In the genomic region with DNA sequence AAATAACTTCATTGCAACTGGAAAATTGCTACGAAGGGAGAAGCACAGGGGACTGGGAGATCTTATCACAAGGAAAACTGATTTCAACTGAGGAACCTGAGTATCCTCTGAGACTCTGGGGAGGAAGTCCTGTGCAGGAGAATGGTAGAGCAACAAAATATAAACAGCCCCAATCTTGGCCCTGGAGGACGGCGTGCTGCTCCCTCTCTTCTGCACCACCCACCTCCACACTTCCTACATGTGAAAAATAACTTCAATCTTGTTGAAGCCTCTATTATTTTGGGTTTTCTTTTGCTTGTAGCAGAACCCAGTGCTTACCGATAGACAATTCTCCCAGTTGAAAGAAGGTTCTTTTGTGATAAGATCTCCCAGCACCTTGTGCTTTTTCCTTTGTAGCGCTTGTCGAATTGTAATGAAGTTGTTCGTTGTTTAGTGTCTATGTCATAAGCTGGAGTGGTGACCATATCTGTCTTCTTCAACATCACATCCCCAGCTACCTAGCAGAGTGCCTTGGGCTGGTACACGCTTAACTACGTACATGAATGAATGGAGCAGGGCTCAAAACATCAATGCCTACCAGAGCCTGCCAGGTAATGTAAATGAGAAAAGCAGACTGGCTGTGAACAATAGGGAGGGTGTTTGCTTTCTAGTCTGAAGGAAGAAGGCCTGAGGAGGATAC, we compare ENCODE assay signal across 19 cellular contexts. TPM values are rescaled to one million over a fixed set of nuclear protein-coding genes. Genes with fewer than 3 reads are reported as not detected.
DNase-seq lines count a peak whose midpoint lies in the region; ATAC-seq and TF ChIP-seq lines count a peak whose summit lies in the region.
"Had no signal": no experiment of that assay in that cellular context is flagged by ENCODE, and none has a peak within 500 bp of the region (broad histone marks: within the 10 kb centered on the region; RNA-seq: fewer than 3 reads in every experiment).

No MANE protein-coding gene starts in this region.

- H3K27ac Mint-ChIP-seq in activated T-helper 17 cell treated with anti-CD3 and anti-CD28 coated beads, Interleukin-2, amount 50 U/mL, for 72 hours = peak overlapping the region; percentile 78
- peak overlapping the region in 2 of 3 experiments; percentile 61 to 75 for H3K27ac Mint-ChIP-seq in nephron
- H3K27ac Mint-ChIP-seq: activated CD8-positive, alpha-beta memory T cell treated with anti-CD3 and anti-CD28 coated beads, Interleukin-2, amount 10 ng/mL, durations not matched to agents 7 days and 5 days; IgD-negative memory B cell had no signal

- peaks cover 29% of the 10 kb centered on the region for H3K4me1 ChIP-seq in DND-41 (ENCODE audit: insufficient read depth, low read length)
- H3K4me1 ChIP-seq in HEK293 (ENCODE audit: control insufficient read depth, insufficient read depth, low read length) = no peaks in the 10 kb centered on the region

- DNase-seq in DND-41 = no peak
- no peak for DNase-seq in NCI-H226
- DNase-seq in SKM-1 treated with dmso at 0.1 percent for 144 hours (lab: John Stamatoyannopoulos, UW; ENCODE audit: unreplicated experiment) = no peak
- DNase-seq in dermis blood vessel endothelial cell = no peak
- DNase-seq: activated CD8-positive, alpha-beta memory T cell treated with anti-CD3 and anti-CD28 coated beads, Interleukin-2, amount 10 ng/mL, durations not matched to agents 7 days and 5 days; amygdala; C1 segment of cervical spinal cord; head of caudate nucleus; kidney; NCI-H1105 treated with DMSO at 0.1 percent for 48 hours; stimulated activated naive CD8-positive, alpha-beta T cell treated with anti-CD3 and anti-CD28 coated beads, Interleukin-15, amount 100 ng/mL, for 72 hours had no signal

- H2AFZ ChIP-seq in DND-41 (ENCODE audit: low read depth, low read length) = no peak overlapping the region

- POLR2A ChIA-PET in HEK293 (lab: Yijun Ruan, JAX) = no interaction called here

- no peaks in the 10 kb centered on the region for H3K36me3 ChIP-seq in DND-41 (ENCODE audit: insufficient read depth, low read length)
- H3K36me3 ChIP-seq in HEK293 (ENCODE audit: control insufficient read depth in 2 of 2, insufficient read depth in 1 of 2, low read length in 2 of 2) = no peaks in the 10 kb centered on the region

- no peak overlapping the region for H3K9ac ChIP-seq in DND-41 (ENCODE audit: low read depth, low read length)

- H3K4me3 Mint-ChIP-seq in activated T-helper 17 cell treated with anti-CD3 and anti-CD28 coated beads, Interleukin-2, amount 50 U/mL, for 72 hours = peak overlapping the region; percentile 78
- no peak overlapping the region for H3K4me3 Mint-ChIP-seq in nephron
- H3K4me3 Mint-ChIP-seq: activated CD8-positive, alpha-beta memory T cell treated with anti-CD3 and anti-CD28 coated beads, Interleukin-2, amount 10 ng/mL, durations not matched to agents 7 days and 5 days; IgD-negative memory B cell had no signal

- 0 out of 3 replicates have a peak, but pooled peaks have one; percentile 7 for ATAC-seq in DND-41 (ENCODE audit: insufficient read depth, low read depth)
- no peak for ATAC-seq in activated T-helper 17 cell treated with anti-CD3 and anti-CD28 coated beads, Interleukin-2, amount 50 U/mL, for 72 hours (replicated peaks)
- ATAC-seq: activated CD8-positive, alpha-beta memory T cell treated with anti-CD3 and anti-CD28 coated beads, Interleukin-2, amount 10 ng/mL, durations not matched to agents 7 days and 5 days; HCT116; stimulated activated naive CD8-positive, alpha-beta T cell treated with anti-CD3 and anti-CD28 coated beads, Interleukin-15, amount 100 ng/mL, for 72 hours had no signal

- peaks cover 25% of the 10 kb centered on the region for H3K27me3 ChIP-seq in DND-41 (ENCODE audit: insufficient read depth, low read length, poor library complexity)

- H3K27ac ChIP-seq in DND-41 (ENCODE audit: low read length) (no peak overlapping the region), HEK293 (ENCODE audit: extremely low read depth, low read depth, low read length) (no peak overlapping the region)
- H3K27ac ChIP-seq: coronary artery had no signal

- CTCF ChIA-PET in HEK293 (lab: Yijun Ruan, JAX) = interaction anchor here (8.3 kb wide), 1 partner anchor 34 kb away, joined by 70 read pairs; the partner anchor contains the start of gene MLF2

- H3K4me1 Mint-ChIP-seq in activated T-helper 17 cell treated with anti-CD3 and anti-CD28 coated beads, Interleukin-2, amount 50 U/mL, for 72 hours = peaks cover 38% of the 10 kb centered on the region
- peaks cover 13% of the 10 kb centered on the region for H3K4me1 Mint-ChIP-seq in nephron
- H3K4me1 Mint-ChIP-seq: IgD-negative memory B cell had no signal

- no peak overlapping the region for H3K4me2 ChIP-seq in DND-41 (ENCODE audit: insufficient read depth, low read length)

- H3K9me3 Mint-ChIP-seq in activated T-helper 17 cell treated with anti-CD3 and anti-CD28 coated beads, Interleukin-2, amount 50 U/mL, for 72 hours = no peaks in the 10 kb centered on the region
- no peaks in the 10 kb centered on the region for H3K9me3 Mint-ChIP-seq in nephron
- H3K9me3 Mint-ChIP-seq: IgD-negative memory B cell; stimulated activated naive CD8-positive, alpha-beta T cell treated with anti-CD3 and anti-CD28 coated beads, Interleukin-15, amount 100 ng/mL, for 72 hours had no signal

- H3K27me3 Mint-ChIP-seq in activated T-helper 17 cell treated with anti-CD3 and anti-CD28 coated beads, Interleukin-2, amount 50 U/mL, for 72 hours = no peaks in the 10 kb centered on the region
- H3K27me3 Mint-ChIP-seq in nephron (ENCODE audit: low read depth) = peaks cover 3% of the 10 kb centered on the region

- H3K79me2 ChIP-seq in DND-41 (ENCODE audit: insufficient read depth, low read length) = no peaks in the 10 kb centered on the region

- H3K9me3 ChIP-seq in DND-41 (ENCODE audit: insufficient read depth, low read length, severe bottlenecking) = no peaks in the 10 kb centered on the region
- H3K9me3 ChIP-seq in HEK293 (ENCODE audit: control insufficient read depth, insufficient read depth, low read depth, low read length) = no peaks in the 10 kb centered on the region

- TF ChIP-seq CTCF in DND-41 (IDR thresholded peaks at IDR 0.05; ENCODE audit: borderline replicate concordance, extremely low read depth, low read length, poor library complexity, severe bottlenecking) (no peak), HEK293 (tag by site-specific recombination; IDR thresholded peaks at IDR 0.05) (no peak), nephron (IDR thresholded peaks at IDR 0.05; ENCODE audit: unreplicated experiment in 3 of 3) (no peak)

- H3K4me3 ChIP-seq in DND-41 (ENCODE audit: low read depth in 1 of 2, low read length in 2 of 2) = no peak overlapping the region
- H3K4me3 ChIP-seq in HEK293 (ENCODE audit: low read depth, low read length) = no peak overlapping the region
- H3K4me3 ChIP-seq: coronary artery had no signal

- no peaks in the 10 kb centered on the region for H4K20me1 ChIP-seq in DND-41 (ENCODE audit: insufficient read depth, low read length)

- H3K36me3 Mint-ChIP-seq in activated T-helper 17 cell treated with anti-CD3 and anti-CD28 coated beads, Interleukin-2, amount 50 U/mL, for 72 hours (ENCODE audit: low read depth) = peaks cover 23% of the 10 kb centered on the region
- H3K36me3 Mint-ChIP-seq in nephron (ENCODE audit: low read depth) = no peaks in the 10 kb centered on the region
- H3K36me3 Mint-ChIP-seq: activated CD8-positive, alpha-beta memory T cell treated with anti-CD3 and anti-CD28 coated beads, Interleukin-2, amount 10 ng/mL, durations not matched to agents 7 days and 5 days; IgD-negative memory B cell had no signal

TF ChIP-seq in HEK293, 187 proteins besides CTCF, POLR2A, EP300 and RAD21:
- TF ChIP-seq ZNF596 (tag by site-specific recombination; IDR thresholded peaks at IDR 0.05) (no peak), ZNF670 (tag by site-specific recombination; IDR thresholded peaks at IDR 0.05; ENCODE audit: low read depth) (no peak), ZNF341 (tag by site-specific recombination; IDR thresholded peaks at IDR 0.05; ENCODE audit: low read depth) (peak; percentile 45), ZXDB (tag by site-specific recombination; IDR thresholded peaks at IDR 0.05) (no peak), ZNF433 (tag by site-specific recombination; IDR thresholded peaks at IDR 0.05; ENCODE audit: low read depth) (no peak)

RNA-seq across cellular contexts. Expression of gene CD4, which starts 2.8 kb away (rescaled TPM):
- total RNA-seq in activated T-helper 17 cell treated with anti-CD3 and anti-CD28 coated beads, Interleukin-2, amount 50 U/mL, for 72 hours = 100 to 1,000 TPM; 224 to 261 TPM
- total RNA-seq in dermis blood vessel endothelial cell = not detected in 2 replicates
- total RNA-seq: Daoy had no signal

RNA-seq across cellular contexts. Expression of gene LAG3, which starts 14.2 kb away (rescaled TPM):
- total RNA-seq in activated T-helper 17 cell treated with anti-CD3 and anti-CD28 coated beads, Interleukin-2, amount 50 U/mL, for 72 hours = 100 to 1,000 TPM in 1 of 2 donors, 10 to 100 TPM in 1; 45.6 to 206 TPM
- under 0.01 and 0.05 TPM in 2 replicates for total RNA-seq in dermis blood vessel endothelial cell
- total RNA-seq: Daoy, SK-MEL-5 had no signal

RNA-seq across cellular contexts. Expression of gene PTMS, which starts 20.4 kb away (rescaled TPM):
- 100 to 1,000 TPM in 1 of 2 donors, 10 to 100 TPM in 1; 71.3 to 161 TPM for total RNA-seq in activated T-helper 17 cell treated with anti-CD3 and anti-CD28 coated beads, Interleukin-2, amount 50 U/mL, for 72 hours
- 65.5 and 130 TPM in 2 replicates for total RNA-seq in dermis blood vessel endothelial cell

RNA-seq across cellular contexts. Expression of gene MLF2, which starts 33.6 kb away (rescaled TPM):
- 100 to 1,000 TPM; 132 to 279 TPM for total RNA-seq in activated T-helper 17 cell treated with anti-CD3 and anti-CD28 coated beads, Interleukin-2, amount 50 U/mL, for 72 hours
- total RNA-seq in dermis blood vessel endothelial cell = 107 and 161 TPM in 2 replicates

RNA-seq across cellular contexts. Expression of gene GPR162, which starts 35.1 kb away (rescaled TPM):
- total RNA-seq in activated T-helper 17 cell treated with anti-CD3 and anti-CD28 coated beads, Interleukin-2, amount 50 U/mL, for 72 hours = under 1 TPM; 0.15 to 0.37 TPM
- 0.93 and 1.9 TPM in 2 replicates for total RNA-seq in dermis blood vessel endothelial cell

Comparison
In these comparisons a context has a peak if more than half of its experiments do, and no peak if none do; other contexts are left out.
1. RNA of gene CD4, which starts 2.8 kb away (total RNA-seq): 224 to 261 TPM in activated T-helper 17 cell treated with anti-CD3 and anti-CD28 coated beads, Interleukin-2, amount 50 U/mL, for 72 hours; not detected in dermis blood vessel endothelial cell; every median in the first group is over 100 times any median in the second.
2. RNA of gene LAG3, which starts 14.2 kb away (total RNA-seq): 45.6 to 206 TPM in activated T-helper 17 cell treated with anti-CD3 and anti-CD28 coated beads, Interleukin-2, amount 50 U/mL, for 72 hours; under 0.01 to 0.05 TPM in dermis blood vessel endothelial cell; every median in the first group is over 10 times any median in the second.